In the genomic region with DNA sequence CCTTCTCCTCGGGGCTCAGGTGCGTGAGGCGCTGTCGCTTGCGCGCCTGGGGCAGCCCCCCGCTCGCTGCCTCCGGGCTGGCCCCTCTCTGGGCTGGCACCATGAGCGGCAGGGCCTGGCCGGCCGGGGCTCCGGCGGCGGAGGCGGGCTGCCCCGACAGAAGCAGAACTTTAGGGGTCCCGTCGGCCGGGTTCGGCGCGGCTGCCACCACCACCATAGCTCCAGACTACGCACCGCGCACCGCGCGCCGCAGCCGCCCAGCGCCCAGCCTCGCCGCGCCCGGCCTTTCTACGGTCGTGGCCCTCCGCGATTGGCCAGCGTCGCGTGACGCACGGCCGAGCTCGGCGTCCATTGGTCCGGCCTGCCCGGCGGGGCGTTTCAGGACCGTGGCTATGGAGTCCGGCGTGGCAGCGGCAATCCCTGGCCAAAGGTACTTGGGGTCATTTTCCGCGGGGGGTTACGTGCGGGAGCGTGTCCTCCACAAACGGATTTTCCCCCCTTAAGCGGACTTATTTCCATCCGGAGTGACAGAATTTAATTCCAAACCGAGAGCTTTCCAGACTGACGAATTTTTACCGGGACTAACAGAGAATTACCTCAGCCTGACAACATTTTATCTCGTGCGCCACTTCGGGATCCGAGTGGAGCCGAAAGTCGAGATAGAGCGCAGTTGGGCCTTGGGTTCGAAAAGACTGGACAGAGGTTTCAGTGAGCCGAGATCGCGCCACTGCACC, we compare ENCODE assay signal across 8 cellular contexts. TPM values are rescaled to one million over a fixed set of nuclear protein-coding genes. Genes with fewer than 3 reads are reported as not detected.
DNase-seq lines count a peak whose midpoint lies in the region; ATAC-seq and TF ChIP-seq lines count a peak whose summit lies in the region.

XBP1 (minus strand) TSS at position 262 of the 734 bp plus-strand sequence.

- TF ChIP-seq CTCF in colonic mucosa (IDR thresholded peaks at IDR 0.05), result no peak

- peak within 1 kb of the TSS; percentile 99 to 100 for H3K9ac ChIP-seq in colonic mucosa (ENCODE audit: low read depth in 2 of 2, low read length in 2 of 2)

- H3K9me3 Mint-ChIP-seq in activated CD4-positive, alpha-beta T cell treated with anti-CD3 and anti-CD28 coated beads, Interleukin-2, amount 10 ng/mL, durations not matched to agents 24 days and 14 days, result no peaks in the 10 kb centered on the region

- peak within 1 kb of the TSS; percentile 89 for H3K4me3 Mint-ChIP-seq in activated CD4-positive, alpha-beta T cell treated with anti-CD3 and anti-CD28 coated beads, Interleukin-2, amount 10 ng/mL, durations not matched to agents 24 days and 14 days

- H3K27ac ChIP-seq in colonic mucosa (peak within 1 kb of the TSS; percentile 96), layer of hippocampus (ENCODE audit: low read depth, low read length) (peak within 1 kb of the TSS; percentile 94)

- H3K27ac Mint-ChIP-seq in activated CD4-positive, alpha-beta T cell treated with anti-CD3 and anti-CD28 coated beads, Interleukin-2, amount 10 ng/mL, durations not matched to agents 24 days and 14 days, result peak within 1 kb of the TSS; percentile 95

- no peaks in the 10 kb centered on the region for H3K27me3 ChIP-seq in colonic mucosa
- H3K27me3 ChIP-seq in layer of hippocampus (ENCODE audit: control insufficient read depth, insufficient read depth, low read length), result no peaks in the 10 kb centered on the region

- peaks cover 58% of the 10 kb centered on the region for H3K36me3 Mint-ChIP-seq in activated CD4-positive, alpha-beta T cell treated with anti-CD3 and anti-CD28 coated beads, Interleukin-2, amount 10 ng/mL, durations not matched to agents 24 days and 14 days (ENCODE audit: low read depth)

- H3K4me3 ChIP-seq in colonic mucosa, result peak within 1 kb of the TSS; percentile 81

- H3K36me3 ChIP-seq in colonic mucosa, result peaks cover 12% of the 10 kb centered on the region

- H3K4me1 Mint-ChIP-seq in activated CD4-positive, alpha-beta T cell treated with anti-CD3 and anti-CD28 coated beads, Interleukin-2, amount 10 ng/mL, durations not matched to agents 24 days and 14 days, result peaks cover 41% of the 10 kb centered on the region

- H3K4me1 ChIP-seq in colonic mucosa, result peaks cover 4% of the 10 kb centered on the region

- no peaks in the 10 kb centered on the region for H3K27me3 Mint-ChIP-seq in activated CD4-positive, alpha-beta T cell treated with anti-CD3 and anti-CD28 coated beads, Interleukin-2, amount 10 ng/mL, durations not matched to agents 24 days and 14 days

- DNase-seq in AML-193 (lab: John Stamatoyannopoulos, UW), result peak; percentile 82 to 87
- peak; percentile 62 for DNase-seq in NCI-H524 treated with DMSO at 0.1 percent for 48 hours (lab: John Stamatoyannopoulos, UW)
- peak; percentile 98 for DNase-seq in activated CD4-positive, alpha-beta T cell treated with anti-CD3 and anti-CD28 coated beads, Interleukin-2, amount 10 ng/mL, durations not matched to agents 24 days and 14 days
- peak; percentile 95 for DNase-seq in colonic mucosa
- DNase-seq in stimulated activated CD4-positive, alpha-beta T cell treated with anti-CD3 and anti-CD28 coated beads, Interleukin-1b, Interleukin-23, amount 100 ng/mL, for 24 hours (ENCODE audit: low read depth in 4 of 4, low spot score in 1 of 4), result peak; percentile 68 to 81 (median 78)

- ATAC-seq in GM19035 (IDR thresholded peaks at IDR 0.05; ENCODE audit: unreplicated experiment), result peak; percentile 85
- peak; percentile 82 for ATAC-seq in HG03342 (IDR thresholded peaks at IDR 0.05; ENCODE audit: unreplicated experiment)

- intact Hi-C loops in activated CD4-positive, alpha-beta T cell treated with anti-CD3 and anti-CD28 coated beads, Interleukin-2, amount 10 ng/mL, durations not matched to agents 24 days and 14 days (cut with micrococcal nuclease), result loop anchor here (1.0 kb wide), 1 partner anchor 58 kb away; the partner anchor contains the start of gene HSCB
- intact Hi-C loops in colonic mucosa (cut with DNase I), result no loop called here

- H3K9me3 ChIP-seq in colonic mucosa, result no peaks in the 10 kb centered on the region

RNA-seq across cellular contexts. Expression of gene XBP1, which starts in this region (rescaled TPM):
- total RNA-seq in activated CD4-positive, alpha-beta T cell treated with anti-CD3 and anti-CD28 coated beads, Interleukin-2, amount 10 ng/mL, durations not matched to agents 24 days and 14 days, result 133 and 135 TPM in 2 replicates
- total RNA-seq in colonic mucosa, result 100 to 1,000 TPM; 210 to 251 TPM

Comparison
In these comparisons a context has a peak if more than half of its experiments do, and no peak if none do; other contexts are left out.
1. Peak in every context shown above with its lines: DNase-seq, ATAC-seq, H3K4me3 ChIP-seq and H3K27ac ChIP-seq.